11 cellular contexts compared by ENCODE assay signal in the genomic region with DNA sequence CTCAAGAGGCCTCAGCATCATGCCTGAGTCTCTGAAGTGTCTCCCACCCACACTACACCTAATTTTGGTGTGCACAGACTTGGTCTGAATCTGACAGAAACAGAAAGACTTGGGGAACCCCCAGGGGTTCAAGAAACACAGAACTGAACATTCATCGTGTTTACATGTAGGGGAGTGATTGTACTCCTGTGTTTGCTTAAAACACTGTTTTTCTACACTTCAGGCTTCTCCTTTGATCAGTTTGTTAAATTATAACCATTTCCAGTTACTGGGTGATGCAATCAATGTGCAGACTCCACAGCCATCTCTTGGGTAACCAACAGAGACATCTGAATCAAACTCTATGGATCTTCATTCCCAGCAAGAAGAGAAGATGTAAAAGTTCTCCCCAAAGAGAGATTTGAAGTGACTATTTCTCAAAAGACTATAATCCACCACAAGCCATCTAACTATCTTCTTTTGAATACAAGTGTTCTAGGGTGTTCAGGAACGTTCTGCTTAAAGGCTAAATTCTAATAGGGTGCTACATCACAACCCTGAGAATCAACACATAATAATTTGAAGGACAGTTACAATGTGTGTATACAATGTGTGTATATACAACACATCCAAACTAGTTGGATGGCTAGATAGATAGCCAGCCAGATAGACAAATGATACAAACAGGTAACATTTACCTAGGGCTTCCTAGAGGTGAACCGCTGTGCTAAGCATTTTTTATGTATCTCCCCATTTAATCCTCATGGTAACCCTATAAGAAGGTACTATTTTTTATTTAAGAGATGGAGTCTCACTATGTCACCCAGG. TPM values are rescaled to one million over a fixed set of nuclear protein-coding genes. Genes with fewer than 3 reads are reported as not detected.
DNase-seq lines count a peak whose midpoint lies in the region; ATAC-seq and TF ChIP-seq lines count a peak whose summit lies in the region.
"Had no signal": no experiment of that assay in that cellular context is flagged by ENCODE, and none has a peak within 500 bp of the region (broad histone marks: within the 10 kb centered on the region; RNA-seq: fewer than 3 reads in every experiment).

No MANE protein-coding gene starts in this region.

- H3K4me3 Mint-ChIP-seq in osteocyte (ENCODE audit: unreplicated experiment) = no peak overlapping the region
- H3K4me3 Mint-ChIP-seq: CD4-positive, CD25-positive, alpha-beta regulatory T cell; natural killer cell had no signal

- H3K27ac Mint-ChIP-seq in osteocyte (ENCODE audit: unreplicated experiment) = no peak overlapping the region
- H3K27ac Mint-ChIP-seq: CD4-positive, CD25-positive, alpha-beta regulatory T cell; natural killer cell had no signal

- H3K9ac ChIP-seq in adipocyte (ENCODE audit: low read length) = no peak overlapping the region

- no peak for TF ChIP-seq CTCF in GM10248 (IDR thresholded peaks at IDR 0.05; ENCODE audit: control extremely low read depth, extremely low read depth, low read depth, missing control alignments)
- no peak for TF ChIP-seq CTCF in osteocyte (IDR thresholded peaks at IDR 0.05)
- TF ChIP-seq CTCF in heart left ventricle (IDR thresholded peaks at IDR 0.05) = no peak

- H3K4me1 ChIP-seq in adipocyte (ENCODE audit: control insufficient read depth, insufficient read depth, low read length) (peaks cover 15% of the 10 kb centered on the region), heart left ventricle (peaks cover 0 to 3% (median 0%) of the 10 kb centered on the region in 12 donors)

- ATAC-seq in GM19043 (IDR thresholded peaks at IDR 0.05; ENCODE audit: low read depth, unreplicated experiment) (peak; percentile 62), HG02885 (IDR thresholded peaks at IDR 0.05; ENCODE audit: poor library complexity, unreplicated experiment) (peak; percentile 91), heart left ventricle (no peak)
- ATAC-seq: natural killer cell had no signal

- intact Hi-C loops in heart left ventricle (cut with DNase I) = no loop called here

- H3K4me3 ChIP-seq in adipocyte (ENCODE audit: low read length) = no peak overlapping the region
- H3K4me3 ChIP-seq in heart left ventricle = no peak overlapping the region

- DNase-seq in GM10248 (ENCODE audit: extremely low spot score) (peak; percentile 52), adipocyte (ENCODE audit: low read depth) (peak; percentile 49), osteocyte (ENCODE audit: extremely low spot score, unreplicated experiment) (no peak), cerebellum (ENCODE audit: low spot score) (no peak), heart left ventricle (no peak), Kasumi-1 (lab: John Stamatoyannopoulos, UW) (no peak)
- DNase-seq: CD4-positive, CD25-positive, alpha-beta regulatory T cell; natural killer cell; SHP77 had no signal

- no peaks in the 10 kb centered on the region for H3K27me3 Mint-ChIP-seq in osteocyte (ENCODE audit: unreplicated experiment)

- H3K27me3 ChIP-seq in adipocyte (replicated peaks; ENCODE audit: control insufficient read depth, insufficient read depth, low read length) (no peaks in the 10 kb centered on the region), heart left ventricle (no peaks in the 10 kb centered on the region)

- H3K9me3 ChIP-seq in adipocyte (ENCODE audit: control insufficient read depth, low read length) (no peaks in the 10 kb centered on the region), heart left ventricle (no peaks in the 10 kb centered on the region)

- no peak overlapping the region for H3K27ac ChIP-seq in heart left ventricle

- H3K36me3 ChIP-seq in adipocyte (ENCODE audit: control insufficient read depth, insufficient read depth, low read length, severe bottlenecking) (no peaks in the 10 kb centered on the region), heart left ventricle (no peaks in the 10 kb centered on the region)

- no peaks in the 10 kb centered on the region for H3K9me3 Mint-ChIP-seq in osteocyte (ENCODE audit: unreplicated experiment)
- H3K9me3 Mint-ChIP-seq: natural killer cell had no signal

- H3K4me1 Mint-ChIP-seq in osteocyte (ENCODE audit: unreplicated experiment) = no peaks in the 10 kb centered on the region
- H3K4me1 Mint-ChIP-seq: CD4-positive, CD25-positive, alpha-beta regulatory T cell; natural killer cell had no signal

- no peak for TF ChIP-seq POLR2A in heart left ventricle (IDR thresholded peaks at IDR 0.05)

- POLR2A ChIA-PET in GM10248 (lab: Yijun Ruan, JAX) = no interaction called here

- CTCF ChIA-PET in GM10248 (lab: Yijun Ruan, JAX) = interaction anchor here (2.9 kb wide), 1 partner anchor 52 kb away, joined by 11 read pairs; no protein-coding TSS in a partner anchor

- WGBS in heart left ventricle, 4 donors = 70 to 89% (median 82%) methylated on average over 3 of the region's 3 CpGs

- peaks cover 4% of the 10 kb centered on the region for H3K36me3 Mint-ChIP-seq in osteocyte (ENCODE audit: unreplicated experiment)
- H3K36me3 Mint-ChIP-seq: CD4-positive, CD25-positive, alpha-beta regulatory T cell; natural killer cell had no signal

RNA-seq across cellular contexts. Expression of a gene that starts 34.2 kb away (rescaled TPM):
- 9.5 and 12.0 TPM in 2 replicates for total RNA-seq in osteocyte
- total RNA-seq in cerebellum = 12.3 TPM
- 1 to 10 TPM; 2.7 to 6.5 (median 4.8) TPM for total RNA-seq in heart left ventricle
- polyA plus RNA-seq in heart left ventricle = 1 to 10 TPM; 1.5 to 5.1 TPM
- total RNA-seq: CD4-positive, CD25-positive, alpha-beta regulatory T cell; natural killer cell had no signal

Comparison
In these comparisons a context has a peak if more than half of its experiments do, and no peak if none do; other contexts are left out.
1. DNase-seq: peak in GM10248 (single experiment) and adipocyte (single experiment); none in osteocyte (single experiment), cerebellum (single experiment), heart left ventricle (0 of 5) and Kasumi-1 (0 of 2).
2. ATAC-seq: peak in GM19043 (single experiment) and HG02885 (single experiment); none in heart left ventricle (0 of 4).